8 cellular contexts compared by ENCODE assay signal in genomic region chrX:140057001-140057411, GRCh38.
DNase-seq lines count a peak whose midpoint lies in the region; ATAC-seq and TF ChIP-seq lines count a peak whose summit lies in the region.

No MANE protein-coding gene starts in this region.

- H3K4me1 Mint-ChIP-seq in CD4-positive, CD25-positive, alpha-beta regulatory T cell: peaks cover 0 to 5% (median 2%) of the 10 kb centered on the region in 4 donors
- H3K4me1 Mint-ChIP-seq in endothelial cell (ENCODE audit: unreplicated experiment): no peaks in the 10 kb centered on the region

- H3K27ac Mint-ChIP-seq in CD4-positive, CD25-positive, alpha-beta regulatory T cell: no peak overlapping the region
- no peak overlapping the region for H3K27ac Mint-ChIP-seq in endothelial cell (ENCODE audit: unreplicated experiment)

- no peaks in the 10 kb centered on the region for H3K36me3 ChIP-seq in CD4-positive, CD25-positive, alpha-beta regulatory T cell (ENCODE audit: control insufficient read depth, insufficient read depth, low read length)

- H3K4me1 ChIP-seq in CD4-positive, CD25-positive, alpha-beta regulatory T cell (ENCODE audit: control insufficient read depth, insufficient read depth, low read length, poor library complexity, severe bottlenecking): no peaks in the 10 kb centered on the region

- ATAC-seq in CD4-positive, CD25-positive, alpha-beta regulatory T cell (ENCODE audit: low read depth in 2 of 2): peak in 1 of 2 donors; percentile 18
- ATAC-seq in GM19035 (IDR thresholded peaks at IDR 0.05; ENCODE audit: unreplicated experiment): peak; percentile 97
- peak; percentile 53 for ATAC-seq in HG03196 (IDR thresholded peaks at IDR 0.05; ENCODE audit: unreplicated experiment)

- H3K9me3 ChIP-seq in CD4-positive, CD25-positive, alpha-beta regulatory T cell (ENCODE audit: control insufficient read depth in 2 of 2, low read length in 2 of 2): no peaks in the 10 kb centered on the region

- no peaks in the 10 kb centered on the region for H3K36me3 Mint-ChIP-seq in CD4-positive, CD25-positive, alpha-beta regulatory T cell
- no peaks in the 10 kb centered on the region for H3K36me3 Mint-ChIP-seq in endothelial cell (ENCODE audit: low read depth, unreplicated experiment)

- no peak overlapping the region for H3K4me3 ChIP-seq in CD4-positive, CD25-positive, alpha-beta regulatory T cell (ENCODE audit: low read depth, low read length)

- H3K27me3 Mint-ChIP-seq in CD4-positive, CD25-positive, alpha-beta regulatory T cell: peaks cover 5% of the 10 kb centered on the region
- peaks cover 6% of the 10 kb centered on the region for H3K27me3 Mint-ChIP-seq in endothelial cell (ENCODE audit: unreplicated experiment)

- peak in 2 of 3 donors; percentile 24 to 72 for DNase-seq in CD4-positive, CD25-positive, alpha-beta regulatory T cell
- DNase-seq in NCI-H460 (ENCODE audit: extremely low read depth, low read depth): peak; percentile 67
- DNase-seq in activated CD8-positive, alpha-beta memory T cell treated with anti-CD3 and anti-CD28 coated beads for 1 hour (ENCODE audit: extremely low read depth in 1 of 2, low read depth in 1 of 2): peak; percentile 1 to 13
- peak; percentile 72 for DNase-seq in endothelial cell (ENCODE audit: low spot score)
- peak; percentile 67 for DNase-seq in myocyte (ENCODE audit: low read depth)
- peak; percentile 13 for DNase-seq in stimulated activated CD8-positive, alpha-beta memory T cell treated with anti-CD3 and anti-CD28 coated beads, Interleukin-7, amount 100 ng/mL, for 24 hours (ENCODE audit: low read depth)

- H3K27me3 ChIP-seq in CD4-positive, CD25-positive, alpha-beta regulatory T cell (ENCODE audit: control insufficient read depth, insufficient read depth, low read length): no peaks in the 10 kb centered on the region

- TF ChIP-seq CTCF in endothelial cell (IDR thresholded peaks at IDR 0.05; ENCODE audit: unreplicated experiment): peak; percentile 67

- no peaks in the 10 kb centered on the region for H3K9me3 Mint-ChIP-seq in CD4-positive, CD25-positive, alpha-beta regulatory T cell
- no peaks in the 10 kb centered on the region for H3K9me3 Mint-ChIP-seq in endothelial cell (ENCODE audit: unreplicated experiment)

- H3K4me3 Mint-ChIP-seq in CD4-positive, CD25-positive, alpha-beta regulatory T cell: no peak overlapping the region
- no peak overlapping the region for H3K4me3 Mint-ChIP-seq in endothelial cell (ENCODE audit: unreplicated experiment)

- no peak overlapping the region for H3K27ac ChIP-seq in CD4-positive, CD25-positive, alpha-beta regulatory T cell (ENCODE audit: insufficient read depth, low read length, poor library complexity, severe bottlenecking)

Comparison
In these comparisons a context has a peak if more than half of its experiments do, and no peak if none do; other contexts are left out.
1. DNase-seq: peak in every context shown above with its lines; median percentile 72 in endothelial cell; 67 in NCI-H460; 67 in myocyte; 48 in CD4-positive, CD25-positive, alpha-beta regulatory T cell; 13 in stimulated activated CD8-positive, alpha-beta memory T cell treated with anti-CD3 and anti-CD28 coated beads, Interleukin-7, amount 100 ng/mL, for 24 hours; 7 in activated CD8-positive, alpha-beta memory T cell treated with anti-CD3 and anti-CD28 coated beads for 1 hour.